In genomic region chr2:180980185-180980942, GRCh38 we compare ENCODE assay signal across 1 cellular context.
TF ChIP-seq lines count a peak whose summit lies in the region.

Gene UBE2E3, plus strand, starts transcription at chr2:180980605. Its CDS starts 1,438 bp downstream, at chr2:180982043.

TF ChIP-seq in K562, 482 proteins besides CTCF, POLR2A, EP300 and RAD21 (continued from another document):
- peak; percentile 84; the same call in 1 of the 2 replicates for TF ChIP-seq CUX1 (CRISPR knock-in tag; IDR thresholded peaks at IDR 0.05)
- TF ChIP-seq NR4A1 (CRISPR knock-in tag; IDR thresholded peaks at IDR 0.05) = no peak
- peak; percentile 90 for TF ChIP-seq NR4A1 (tag; IDR thresholded peaks at IDR 0.05)
- no peak for TF ChIP-seq ID3 (CRISPR knock-in tag; IDR thresholded peaks at IDR 0.05)
- TF ChIP-seq ID3 (tag; IDR thresholded peaks at IDR 0.05) = peak; percentile 89
- peak; percentile 69 to 73; a peak in 3 of 4 replicates for TF ChIP-seq NRF1 (conservative IDR thresholded peaks at IDR 0.05 in 1 of 2, IDR thresholded peaks at IDR 0.05 in 1 of 2)
- peak; percentile 65; the same call in 1 of the 2 replicates for TF ChIP-seq ZNF282 (CRISPR knock-in tag; IDR thresholded peaks at IDR 0.05)
- TF ChIP-seq HMGN3 (IDR thresholded peaks at IDR 0.05; ENCODE audit: borderline replicate concordance, extremely low read depth, insufficient read length, low read depth, low read length) = peak; percentile 78
- no peak for TF ChIP-seq IRF1 (CRISPR knock-in tag; IDR thresholded peaks at IDR 0.05; ENCODE audit: borderline replicate concordance)
- TF ChIP-seq PHF20 (IDR thresholded peaks at IDR 0.05; ENCODE audit: partially characterized antibody) = peak; percentile 35
- no peak for TF ChIP-seq CHD4 (IDR thresholded peaks at IDR 0.05; ENCODE audit: insufficient read depth, insufficient replicate concordance, low read depth, low read length, poor library complexity, severe bottlenecking)
- TF ChIP-seq RBBP5 (IDR thresholded peaks at IDR 0.05; ENCODE audit: borderline replicate concordance, insufficient read depth, low read length, poor library complexity, severe bottlenecking) = peak; percentile 87
- TF ChIP-seq ZNF134 (CRISPR knock-in tag; conservative IDR thresholded peaks at IDR 0.05) = no peak
- peak; percentile 60 for TF ChIP-seq TAF1 (IDR thresholded peaks at IDR 0.05; ENCODE audit: control insufficient read depth, extremely low read depth, insufficient read depth, low read length, severe bottlenecking)
- TF ChIP-seq MEIS2 (IDR thresholded peaks at IDR 0.05; ENCODE audit: partially characterized antibody) = no peak
- peak; percentile 97 for TF ChIP-seq ZNF589 (CRISPR knock-in tag; IDR thresholded peaks at IDR 0.05; ENCODE audit: low read depth)
- TF ChIP-seq ZNF263 (CRISPR knock-in tag; IDR thresholded peaks at IDR 0.05; ENCODE audit: borderline replicate concordance) = no peak
- TF ChIP-seq RCOR1 (IDR thresholded peaks at IDR 0.05; ENCODE audit: borderline replicate concordance in 1 of 2, low read depth in 2 of 2, low read length in 2 of 2) = peak in 1 of 2 experiments; percentile 41; a peak in 1 of 4 replicates
- TF ChIP-seq SIN3B (IDR thresholded peaks at IDR 0.05; ENCODE audit: low read depth) = 0 out of 2 replicates have a peak, but pooled peaks have one; percentile 66
